In genomic region chr10:73772280-73773151, GRCh38 we compare ENCODE assay signal across 1 cellular context.
A peak's percentile ranks its signal among the peaks of the same experiment; 100 is the strongest.
TF ChIP-seq lines count a peak whose summit lies in the region.

No MANE protein-coding gene starts in this region.

TF ChIP-seq in K562, 482 proteins besides CTCF, POLR2A, EP300 and RAD21 (continued from another document and continues in another):
- peak; percentile 27 for TF ChIP-seq CTCFL (IDR thresholded peaks at IDR 0.05; ENCODE audit: borderline replicate concordance, insufficient read depth, low read depth, low read length, poor library complexity, severe bottlenecking)
- TF ChIP-seq CHCHD3 (CRISPR knock-in tag; IDR thresholded peaks at IDR 0.05), result peak; percentile 85
- 0 out of 2 replicates have a peak, but pooled peaks have one; percentile 44 for TF ChIP-seq TSHZ1 (CRISPR knock-in tag; IDR thresholded peaks at IDR 0.05)
- peak; percentile 39 for TF ChIP-seq GATAD2B (IDR thresholded peaks at IDR 0.05; ENCODE audit: borderline replicate concordance)
- peak; percentile 34 for TF ChIP-seq TBP (optimal IDR thresholded peaks at IDR 0.05; ENCODE audit: low read depth, low read length)
- TF ChIP-seq ZNF263 (CRISPR knock-in tag; IDR thresholded peaks at IDR 0.05; ENCODE audit: borderline replicate concordance), result peak; percentile 44; the same call in 1 of the 2 replicates
- peak; percentile 21; the same call in 1 of the 2 replicates for TF ChIP-seq SMAD3 (CRISPR knock-in tag; conservative IDR thresholded peaks at IDR 0.05)
- peak; percentile 67; the same call in 1 of the 2 replicates for TF ChIP-seq ZNF23 (CRISPR knock-in tag; IDR thresholded peaks at IDR 0.05)
- TF ChIP-seq, protein P1, sequence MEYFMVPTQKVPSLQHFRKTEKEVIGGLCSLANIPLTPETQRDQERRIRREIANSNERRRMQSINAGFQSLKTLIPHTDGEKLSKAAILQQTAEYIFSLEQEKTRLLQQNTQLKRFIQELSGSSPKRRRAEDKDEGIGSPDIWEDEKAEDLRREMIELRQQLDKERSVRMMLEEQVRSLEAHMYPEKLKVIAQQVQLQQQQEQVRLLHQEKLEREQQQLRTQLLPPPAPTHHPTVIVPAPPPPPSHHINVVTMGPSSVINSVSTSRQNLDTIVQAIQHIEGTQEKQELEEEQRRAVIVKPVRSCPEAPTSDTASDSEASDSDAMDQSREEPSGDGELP (CRISPR knock-in tag; IDR thresholded peaks at IDR 0.05; ENCODE audit: borderline replicate concordance), result peak; percentile 79
- no peak for TF ChIP-seq MCM3 (IDR thresholded peaks at IDR 0.05)
- TF ChIP-seq JUND (IDR thresholded peaks at IDR 0.05; ENCODE audit: borderline replicate concordance, low read depth, low read length), result peak; percentile 32; the same call in 1 of the 2 replicates
- TF ChIP-seq JUND (tag; IDR thresholded peaks at IDR 0.05; ENCODE audit: borderline replicate concordance, low read depth, low read length), result no peak; the same call in 2 of the 3 replicates
- peak; percentile 98 for TF ChIP-seq PHB (CRISPR knock-in tag; IDR thresholded peaks at IDR 0.05)
- TF ChIP-seq NR4A1 (CRISPR knock-in tag; IDR thresholded peaks at IDR 0.05), result peak; percentile 54; the same call in 1 of the 2 replicates
- TF ChIP-seq NR4A1 (tag; IDR thresholded peaks at IDR 0.05), result peak; percentile 51; the same call in 1 of the 2 replicates
- TF ChIP-seq CXXC5 (CRISPR knock-in tag; IDR thresholded peaks at IDR 0.05), result peak; percentile 92
- peak; percentile 95 for TF ChIP-seq EP400 (IDR thresholded peaks at IDR 0.05)
- TF ChIP-seq, protein P2, sequence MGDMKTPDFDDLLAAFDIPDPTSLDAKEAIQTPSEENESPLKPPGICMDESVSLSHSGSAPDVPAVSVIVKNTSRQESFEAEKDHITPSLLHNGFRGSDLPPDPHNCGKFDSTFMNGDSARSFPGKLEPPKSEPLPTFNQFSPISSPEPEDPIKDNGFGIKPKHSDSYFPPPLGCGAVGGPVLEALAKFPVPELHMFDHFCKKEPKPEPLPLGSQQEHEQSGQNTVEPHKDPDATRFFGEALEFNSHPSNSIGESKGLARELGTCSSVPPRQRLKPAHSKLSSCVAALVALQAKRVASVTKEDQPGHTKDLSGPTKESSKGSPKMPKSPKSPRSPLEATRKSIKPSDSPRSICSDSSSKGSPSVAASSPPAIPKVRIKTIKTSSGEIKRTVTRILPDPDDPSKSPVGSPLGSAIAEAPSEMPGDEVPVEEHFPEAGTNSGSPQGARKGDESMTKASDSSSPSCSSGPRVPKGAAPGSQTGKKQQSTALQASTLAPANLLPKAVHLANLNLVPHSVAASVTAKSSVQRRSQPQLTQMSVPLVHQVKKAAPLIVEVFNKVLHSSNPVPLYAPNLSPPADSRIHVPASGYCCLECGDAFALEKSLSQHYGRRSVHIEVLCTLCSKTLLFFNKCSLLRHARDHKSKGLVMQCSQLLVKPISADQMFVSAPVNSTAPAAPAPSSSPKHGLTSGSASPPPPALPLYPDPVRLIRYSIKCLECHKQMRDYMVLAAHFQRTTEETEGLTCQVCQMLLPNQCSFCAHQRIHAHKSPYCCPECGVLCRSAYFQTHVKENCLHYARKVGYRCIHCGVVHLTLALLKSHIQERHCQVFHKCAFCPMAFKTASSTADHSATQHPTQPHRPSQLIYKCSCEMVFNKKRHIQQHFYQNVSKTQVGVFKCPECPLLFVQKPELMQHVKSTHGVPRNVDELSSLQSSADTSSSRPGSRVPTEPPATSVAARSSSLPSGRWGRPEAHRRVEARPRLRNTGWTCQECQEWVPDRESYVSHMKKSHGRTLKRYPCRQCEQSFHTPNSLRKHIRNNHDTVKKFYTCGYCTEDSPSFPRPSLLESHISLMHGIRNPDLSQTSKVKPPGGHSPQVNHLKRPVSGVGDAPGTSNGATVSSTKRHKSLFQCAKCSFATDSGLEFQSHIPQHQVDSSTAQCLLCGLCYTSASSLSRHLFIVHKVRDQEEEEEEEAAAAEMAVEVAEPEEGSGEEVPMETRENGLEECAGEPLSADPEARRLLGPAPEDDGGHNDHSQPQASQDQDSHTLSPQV (IDR thresholded peaks at IDR 0.05), result 0 out of 2 replicates have a peak, but pooled peaks have one; percentile 17
- TF ChIP-seq PRPF4 (IDR thresholded peaks at IDR 0.05; ENCODE audit: insufficient read depth, low read depth, low read length, poor library complexity, severe bottlenecking), result peak; percentile 41
- no peak; a peak in 1 of 4 replicates for TF ChIP-seq CSDE1 (IDR thresholded peaks at IDR 0.05)
- TF ChIP-seq ZNF121 (CRISPR knock-in tag; conservative IDR thresholded peaks at IDR 0.05), result peak; percentile 19; the same call in 1 of the 2 replicates
- TF ChIP-seq, protein P3, sequence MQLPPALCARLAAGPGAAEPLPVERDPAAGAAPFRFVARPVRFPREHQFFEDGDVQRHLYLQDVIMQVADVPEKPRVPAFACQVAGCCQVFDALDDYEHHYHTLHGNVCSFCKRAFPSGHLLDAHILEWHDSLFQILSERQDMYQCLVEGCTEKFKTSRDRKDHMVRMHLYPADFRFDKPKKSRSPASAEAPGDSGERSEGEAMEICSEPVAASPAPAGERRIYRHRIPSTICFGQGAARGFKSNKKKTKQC (CRISPR knock-in tag; IDR thresholded peaks at IDR 0.05), result peak; percentile 87; the same call in 1 of the 2 replicates
- no peak for TF ChIP-seq SIRT6 (IDR thresholded peaks at IDR 0.05; ENCODE audit: low read depth, low read length)
- peak; percentile 86; the same call in 1 of the 2 replicates for TF ChIP-seq ZNF165 (CRISPR knock-in tag; IDR thresholded peaks at IDR 0.05; ENCODE audit: borderline replicate concordance)
- TF ChIP-seq, protein P4, sequence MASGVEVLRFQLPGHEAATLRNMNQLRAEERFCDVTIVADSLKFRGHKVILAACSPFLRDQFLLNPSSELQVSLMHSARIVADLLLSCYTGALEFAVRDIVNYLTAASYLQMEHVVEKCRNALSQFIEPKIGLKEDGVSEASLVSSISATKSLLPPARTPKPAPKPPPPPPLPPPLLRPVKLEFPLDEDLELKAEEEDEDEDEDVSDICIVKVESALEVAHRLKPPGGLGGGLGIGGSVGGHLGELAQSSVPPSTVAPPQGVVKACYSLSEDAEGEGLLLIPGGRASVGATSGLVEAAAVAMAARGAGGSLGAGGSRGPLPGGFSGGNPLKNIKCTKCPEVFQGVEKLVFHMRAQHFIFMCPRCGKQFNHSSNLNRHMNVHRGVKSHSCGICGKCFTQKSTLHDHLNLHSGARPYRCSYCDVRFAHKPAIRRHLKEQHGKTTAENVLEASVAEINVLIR (CRISPR knock-in tag; IDR thresholded peaks at IDR 0.05), result peak; percentile 85
- TF ChIP-seq, protein P5, sequence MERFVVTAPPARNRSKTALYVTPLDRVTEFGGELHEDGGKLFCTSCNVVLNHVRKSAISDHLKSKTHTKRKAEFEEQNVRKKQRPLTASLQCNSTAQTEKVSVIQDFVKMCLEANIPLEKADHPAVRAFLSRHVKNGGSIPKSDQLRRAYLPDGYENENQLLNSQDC (CRISPR knock-in tag; IDR thresholded peaks at IDR 0.05), result peak; percentile 77
- peak; percentile 95 for TF ChIP-seq SAFB (IDR thresholded peaks at IDR 0.05; ENCODE audit: borderline replicate concordance, low read depth, low read length)
- peak; percentile 88 for TF ChIP-seq ZNF212 (CRISPR knock-in tag; IDR thresholded peaks at IDR 0.05)
- no peak for TF ChIP-seq NFXL1 (CRISPR knock-in tag; IDR thresholded peaks at IDR 0.05)
- TF ChIP-seq NFRKB (IDR thresholded peaks at IDR 0.05; ENCODE audit: low read depth), result peak; percentile 46; the same call in 1 of the 2 replicates
- peak; percentile 71 for TF ChIP-seq GABPB1 (CRISPR knock-in tag; IDR thresholded peaks at IDR 0.05)
- peak; percentile 5; the same call in 1 of the 2 replicates for TF ChIP-seq KAT7 (CRISPR knock-in tag; IDR thresholded peaks at IDR 0.05; ENCODE audit: borderline replicate concordance)
- TF ChIP-seq KLF13 (tag; IDR thresholded peaks at IDR 0.05; ENCODE audit: borderline replicate concordance, low read depth), result peak; percentile 91; the same call in 1 of the 2 replicates
- TF ChIP-seq POLR2B (IDR thresholded peaks at IDR 0.05; ENCODE audit: low read depth, partially characterized antibody), result peak; percentile 96
- TF ChIP-seq TCF7 (IDR thresholded peaks at IDR 0.05; ENCODE audit: borderline replicate concordance), result peak; percentile 74; the same call in 1 of the 2 replicates
- TF ChIP-seq FOXP1 (CRISPR knock-in tag; IDR thresholded peaks at IDR 0.05), result peak; percentile 88
- TF ChIP-seq ZNF764 (CRISPR knock-in tag; IDR thresholded peaks at IDR 0.05; ENCODE audit: low read depth), result 0 out of 2 replicates have a peak, but pooled peaks have one; percentile 6
- peak; percentile 78; the same call in 1 of the 2 replicates for TF ChIP-seq ETV5 (CRISPR knock-in tag; IDR thresholded peaks at IDR 0.05; ENCODE audit: low read depth)
- TF ChIP-seq RNF219 (CRISPR knock-in tag; IDR thresholded peaks at IDR 0.05), result peak; percentile 81; the same call in 1 of the 2 replicates
- peak; percentile 90 to 98 for TF ChIP-seq MAZ (CRISPR knock-in tag; conservative IDR thresholded peaks at IDR 0.05 in 1 of 2, IDR thresholded peaks at IDR 0.05 in 1 of 2)
- TF ChIP-seq, protein P6, sequence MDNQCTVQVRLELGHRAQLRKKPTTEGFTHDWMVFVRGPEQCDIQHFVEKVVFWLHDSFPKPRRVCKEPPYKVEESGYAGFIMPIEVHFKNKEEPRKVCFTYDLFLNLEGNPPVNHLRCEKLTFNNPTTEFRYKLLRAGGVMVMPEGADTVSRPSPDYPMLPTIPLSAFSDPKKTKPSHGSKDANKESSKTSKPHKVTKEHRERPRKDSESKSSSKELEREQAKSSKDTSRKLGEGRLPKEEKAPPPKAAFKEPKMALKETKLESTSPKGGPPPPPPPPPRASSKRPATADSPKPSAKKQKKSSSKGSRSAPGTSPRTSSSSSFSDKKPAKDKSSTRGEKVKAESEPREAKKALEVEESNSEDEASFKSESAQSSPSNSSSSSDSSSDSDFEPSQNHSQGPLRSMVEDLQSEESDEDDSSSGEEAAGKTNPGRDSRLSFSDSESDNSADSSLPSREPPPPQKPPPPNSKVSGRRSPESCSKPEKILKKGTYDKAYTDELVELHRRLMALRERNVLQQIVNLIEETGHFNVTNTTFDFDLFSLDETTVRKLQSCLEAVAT (IDR thresholded peaks at IDR 0.05), result peak; percentile 37 to 63; a peak in 3 of 4 replicates
- TF ChIP-seq JUNB (CRISPR knock-in tag; conservative IDR thresholded peaks at IDR 0.05), result 0 out of 2 replicates have a peak, but pooled peaks have one; percentile 19
- no peak for TF ChIP-seq ATF2 (CRISPR knock-in tag; IDR thresholded peaks at IDR 0.05)
- peak; percentile 88 for TF ChIP-seq ELF2 (CRISPR knock-in tag; IDR thresholded peaks at IDR 0.05)
- TF ChIP-seq POLR2H (tag; IDR thresholded peaks at IDR 0.05; ENCODE audit: low read depth), result peak; percentile 81
- TF ChIP-seq MECOM (CRISPR knock-in tag; IDR thresholded peaks at IDR 0.05), result no peak
